Comparison of ENCODE assay signal across 9 cellular contexts in the genomic region with DNA sequence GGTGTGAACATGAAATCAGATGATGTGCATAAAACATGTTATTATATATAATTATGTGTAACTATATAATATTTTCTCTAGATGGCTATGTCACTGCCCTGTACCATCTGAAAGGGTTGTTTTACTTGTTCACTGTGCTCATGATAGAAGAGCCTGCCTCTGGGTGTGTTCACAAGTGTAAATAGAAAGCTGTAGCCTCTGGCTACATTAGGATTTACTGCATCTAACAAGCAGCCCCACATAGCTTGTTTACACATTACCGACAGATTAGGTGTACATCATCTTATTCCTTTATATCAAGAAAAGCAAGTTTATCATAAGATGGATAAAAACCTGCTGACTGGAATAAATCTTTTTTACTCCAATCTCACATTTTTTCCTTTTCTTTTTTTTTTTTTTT. TPM values are rescaled to one million over a fixed set of nuclear protein-coding genes. Genes with fewer than 3 reads are reported as not detected.
DNase-seq lines count a peak whose midpoint lies in the region; ATAC-seq and TF ChIP-seq lines count a peak whose summit lies in the region.
"Had no signal": no experiment of that assay in that cellular context is flagged by ENCODE, and none has a peak within 500 bp of the region (broad histone marks: within the 10 kb centered on the region; RNA-seq: fewer than 3 reads in every experiment).

No MANE protein-coding gene starts in this region.

- no peak for TF ChIP-seq POLR2A in heart left ventricle (IDR thresholded peaks at IDR 0.05)
- TF ChIP-seq POLR2A in adrenal gland (IDR thresholded peaks at IDR 0.05): no peak

- H3K9me3 ChIP-seq in heart left ventricle (no peaks in the 10 kb centered on the region), adrenal gland (replicated peaks in 1 of 3) (no peaks in the 10 kb centered on the region)

- peak overlapping the region in 2 of 10 donors; percentile 33 to 94 for H3K27ac Mint-ChIP-seq in naive thymus-derived CD8-positive, alpha-beta T cell
- peak overlapping the region in 1 of 2 donors; percentile 90 for H3K27ac Mint-ChIP-seq in T-cell

- POLR2A ChIA-PET in naive thymus-derived CD8-positive, alpha-beta T cell (lab: Charles Lee): no interaction called here
- POLR2A ChIA-PET in T-cell (lab: Charles Lee): no interaction called here

- H3K4me3 ChIP-seq in heart left ventricle: no peak overlapping the region
- no peak overlapping the region for H3K4me3 ChIP-seq in adrenal gland
- no peak overlapping the region for H3K4me3 ChIP-seq in urinary bladder (ENCODE audit: low read depth, low read length)

- 94 to 100% (median 98%) methylated on average over 1 of the region's 1 CpG for WGBS in heart left ventricle, 4 donors
- WGBS in adrenal gland, 4 donors: 90 to 100% (median 93%) methylated on average over 1 of the region's 1 CpG
- 81% methylated on average over 1 of the region's 1 CpG for WGBS in urinary bladder

- TF ChIP-seq CTCF in heart left ventricle (IDR thresholded peaks at IDR 0.05) (no peak), adrenal gland (IDR thresholded peaks at IDR 0.05) (no peak)

- no peak for ATAC-seq in heart left ventricle
- no peak for ATAC-seq in Right ventricle myocardium inferior
- ATAC-seq in naive thymus-derived CD8-positive, alpha-beta T cell: no peak
- ATAC-seq in T-cell (replicated peaks in 1 of 4): no peak
- no peak for ATAC-seq in HG02763 (IDR thresholded peaks at IDR 0.05; ENCODE audit: unreplicated experiment)

- H3K36me3 Mint-ChIP-seq in naive thymus-derived CD8-positive, alpha-beta T cell: no peaks in the 10 kb centered on the region
- no peaks in the 10 kb centered on the region for H3K36me3 Mint-ChIP-seq in T-cell

- H3K9me3 Mint-ChIP-seq in naive thymus-derived CD8-positive, alpha-beta T cell: no peaks in the 10 kb centered on the region
- H3K9me3 Mint-ChIP-seq in T-cell: no peaks in the 10 kb centered on the region

- no peaks in the 10 kb centered on the region for H3K27me3 Mint-ChIP-seq in naive thymus-derived CD8-positive, alpha-beta T cell
- H3K27me3 Mint-ChIP-seq in T-cell: no peaks in the 10 kb centered on the region

- CTCF ChIA-PET in T-cell (lab: Charles Lee): interaction anchor here in 1 of 2 donors (0.8 kb wide), 1 partner anchor 43 kb away, joined by 5 read pairs; no protein-coding TSS in a partner anchor

- H3K36me3 ChIP-seq in heart left ventricle (no peaks in the 10 kb centered on the region), adrenal gland (replicated peaks in 1 of 2) (no peaks in the 10 kb centered on the region), urinary bladder (ENCODE audit: insufficient read depth) (no peaks in the 10 kb centered on the region)

- peaks cover 16 to 63% (median 54%) of the 10 kb centered on the region in 12 donors for H3K4me1 ChIP-seq in heart left ventricle
- H3K4me1 ChIP-seq in adrenal gland (replicated peaks in 1 of 2): peaks cover 27 to 38% of the 10 kb centered on the region in 2 donors
- no peaks in the 10 kb centered on the region for H3K4me1 ChIP-seq in urinary bladder (ENCODE audit: insufficient read depth)

- H3K4me3 Mint-ChIP-seq in naive thymus-derived CD8-positive, alpha-beta T cell: peak overlapping the region in 9 of 10 donors; percentile 43 to 88 (median 62)
- peak overlapping the region in 1 of 3 donors; percentile 88 for H3K4me3 Mint-ChIP-seq in T-cell

- H3K4me1 Mint-ChIP-seq in naive thymus-derived CD8-positive, alpha-beta T cell: peaks cover 8 to 37% (median 18%) of the 10 kb centered on the region in 4 donors
- peaks cover 19 to 28% (median 21%) of the 10 kb centered on the region in 3 donors for H3K4me1 Mint-ChIP-seq in T-cell

- H3K27ac ChIP-seq in heart left ventricle (peak overlapping the region; percentile 88 to 98 (median 94)), adrenal gland (peak overlapping the region in 3 of 5 donors; percentile 83 to 94 (median 90)), urinary bladder (ENCODE audit: low read depth) (peak overlapping the region; percentile 81)

- H3K27me3 ChIP-seq in heart left ventricle (no peaks in the 10 kb centered on the region), adrenal gland (no peaks in the 10 kb centered on the region)

- intact Hi-C loops in heart left ventricle (cut with DNase I): loop anchor here in 3 of 10 donors (2.0 to 10.0 kb wide), 3 partner anchors 28 to 46 kb away; a partner anchor contains a TSS
- intact Hi-C loops in Right ventricle myocardium inferior (cut with DNase I): no loop called here
- intact Hi-C loops in adrenal gland (cut with DNase I): no loop called here

- DNase-seq in heart left ventricle (no peak), Right ventricle myocardium inferior (ENCODE audit: missing footprints) (no peak), adrenal gland (no peak), SW 1271 (lab: John Stamatoyannopoulos, UW) (no peak), T-cell (no peak)
- DNase-seq in naive thymus-derived CD8-positive, alpha-beta T cell: no peak
- DNase-seq: NCI-H446 had no signal

RNA-seq across cellular contexts. Expression of a gene that starts 46.1 kb away (rescaled TPM):
- 10 to 100 TPM; 37.9 to 56.2 (median 44.1) TPM for total RNA-seq in heart left ventricle
- polyA plus RNA-seq in heart left ventricle: 10 to 100 TPM; 11.8 to 13.1 TPM
- 37.6 TPM for total RNA-seq in Right ventricle myocardium inferior
- total RNA-seq in adrenal gland: 10 to 100 TPM; 28.3 to 95.9 (median 61.2) TPM
- 10 to 100 TPM; 10.0 to 29.7 (median 27.3) TPM for polyA plus RNA-seq in adrenal gland
- total RNA-seq in naive thymus-derived CD8-positive, alpha-beta T cell: 10 to 100 TPM; 36.4 to 42.6 TPM
- polyA plus RNA-seq in naive thymus-derived CD8-positive, alpha-beta T cell: 10 to 100 TPM; 18.4 to 28.8 (median 21.7) TPM
- 221 TPM for total RNA-seq in urinary bladder
- polyA plus RNA-seq in urinary bladder: 16.8 TPM
- total RNA-seq in T-cell: 10 to 100 TPM; 33.0 to 39.3 (median 33.8) TPM

RNA-seq across cellular contexts. Expression of a gene that starts 48.2 kb away (rescaled TPM):
- 1 to 10 TPM in 1 of 9 donors, under 1 TPM in 7, not detected in 1; 0.39 to 2.3 (median 0.65) TPM for total RNA-seq in heart left ventricle
- under 1 TPM; 0.21 to 0.76 TPM for polyA plus RNA-seq in heart left ventricle
- 1.4 TPM for total RNA-seq in Right ventricle myocardium inferior
- 1 to 10 TPM in 1 of 8 donors, under 1 TPM in 7; 0.19 to 1.3 (median 0.56) TPM for total RNA-seq in adrenal gland
- under 1 TPM; 0.11 to 0.64 (median 0.40) TPM for polyA plus RNA-seq in adrenal gland
- total RNA-seq in naive thymus-derived CD8-positive, alpha-beta T cell: not detected
- polyA plus RNA-seq in naive thymus-derived CD8-positive, alpha-beta T cell: not detected
- total RNA-seq in urinary bladder: 3.4 TPM
- 1.4 TPM for polyA plus RNA-seq in urinary bladder
- not detected for total RNA-seq in T-cell
